15 cellular contexts compared by ENCODE assay signal in genomic region chr2:159119652-159120257, GRCh38.
DNase-seq lines count a peak whose midpoint lies in the region; ATAC-seq and TF ChIP-seq lines count a peak whose summit lies in the region.
"Had no signal": no experiment of that assay in that cellular context is flagged by ENCODE, and none has a peak within 500 bp of the region (broad histone marks: within the 10 kb centered on the region; RNA-seq: fewer than 3 reads in every experiment).

No MANE protein-coding gene starts in this region.

- 64% methylated on average over 8 of the region's 8 CpGs for WGBS in esophagus muscularis mucosa
- 77 to 79% methylated on average over 8 of the region's 8 CpGs for WGBS in aorta, 2 donors

- H3K27me3 ChIP-seq in esophagus muscularis mucosa (no peaks in the 10 kb centered on the region), lower lobe of right lung (ENCODE audit: low read depth) (no peaks in the 10 kb centered on the region), aorta (ENCODE audit: control insufficient read depth in 1 of 2, insufficient read depth in 2 of 2, low read length in 1 of 2) (no peaks in the 10 kb centered on the region), colonic mucosa (no peaks in the 10 kb centered on the region)

- intact Hi-C loops in esophagus muscularis mucosa (cut with DNase I) (loop anchor here (2.0 to 5.0 kb wide), 2 partner anchors 152 to 219 kb away; partner anchors contain the start of gene TANC1), lower lobe of right lung (cut with DNase I) (loop anchor here (5.0 kb wide), 1 partner anchor 217 kb away; no protein-coding TSS in a partner anchor), aorta (cut with DNase I) (loop anchor here (2.0 to 5.0 kb wide), 5 partner anchors 82 to 688 kb away; partner anchors contain the start of gene TANC1 (in 2 of the 2)), colonic mucosa (cut with DNase I) (loop anchor here (2.0 to 5.0 kb wide), 2 partner anchors 82 to 217 kb away; no protein-coding TSS in a partner anchor)

- DNase-seq in M059J (ENCODE audit: low read depth) = peak; percentile 39
- DNase-seq in esophagus muscularis mucosa (ENCODE audit: extremely low spot score) = no peak
- DNase-seq in lower lobe of right lung = no peak
- no peak for DNase-seq in aorta
- no peak for DNase-seq in omental fat pad (ENCODE audit: low spot score)
- DNase-seq in NCI-H2171 (lab: John Stamatoyannopoulos, UW) = no peak
- no peak for DNase-seq in colonic mucosa
- DNase-seq: activated CD4-positive, alpha-beta T cell treated with anti-CD3 and anti-CD28 coated beads, Interleukin-2, amount 10 ng/mL, durations not matched to agents 7 days and 5 days; activated T-cell treated with anti-CD3 and anti-CD28 coated beads, Interleukin-2, amount 50 U/mL, for 1 hour; EL; NCI-H187 treated with DMSO at 0.1 percent for 48 hours; NCI-H524 had no signal

- TF ChIP-seq POLR2A in esophagus muscularis mucosa (IDR thresholded peaks at IDR 0.05; ENCODE audit: low read depth) = no peak

- no peaks in the 10 kb centered on the region for H3K36me3 ChIP-seq in esophagus muscularis mucosa
- no peaks in the 10 kb centered on the region for H3K36me3 ChIP-seq in lower lobe of right lung
- H3K36me3 ChIP-seq in aorta (ENCODE audit: control insufficient read depth in 1 of 2, insufficient read depth in 2 of 2, low read length in 1 of 2) = peaks cover 0 to 2% of the 10 kb centered on the region in 2 donors
- H3K36me3 ChIP-seq in colonic mucosa = no peaks in the 10 kb centered on the region

- peak overlapping the region in 3 of 4 donors; percentile 3 to 50 (median 47) for H3K27ac ChIP-seq in esophagus muscularis mucosa (replicated peaks in 1 of 4)
- peak overlapping the region; percentile 22 for H3K27ac ChIP-seq in lower lobe of right lung
- no peak overlapping the region for H3K27ac ChIP-seq in aorta (ENCODE audit: low read depth in 1 of 2, low read length in 2 of 2)
- H3K27ac ChIP-seq in colonic mucosa = no peak overlapping the region
- H3K27ac ChIP-seq: epithelial cell of prostate, parathyroid adenoma had no signal

- ATAC-seq in lower lobe of right lung (no peak), aorta (ENCODE audit: low FRiP score) (peak; percentile 16), omental fat pad (ENCODE audit: low FRiP score) (no peak)
- ATAC-seq: Panc1 had no signal

- TF ChIP-seq EP300 in esophagus muscularis mucosa (IDR thresholded peaks at IDR 0.05) = no peak

- H3K9ac ChIP-seq in colonic mucosa (ENCODE audit: low read depth in 2 of 2, low read length in 2 of 2) = no peak overlapping the region
- H3K9ac ChIP-seq: parathyroid adenoma had no signal

- peaks cover 35 to 51% (median 39%) of the 10 kb centered on the region in 4 donors for H3K4me1 ChIP-seq in esophagus muscularis mucosa
- H3K4me1 ChIP-seq in lower lobe of right lung = peaks cover 33% of the 10 kb centered on the region
- H3K4me1 ChIP-seq in aorta (ENCODE audit: control insufficient read depth in 1 of 2, insufficient read depth in 2 of 2, low read length in 2 of 2) = peaks cover 0 to 8% of the 10 kb centered on the region in 2 donors
- peaks cover 14% of the 10 kb centered on the region for H3K4me1 ChIP-seq in colonic mucosa

- no peak for TF ChIP-seq CTCF in esophagus muscularis mucosa (IDR thresholded peaks at IDR 0.05)
- TF ChIP-seq CTCF in lower lobe of right lung (IDR thresholded peaks at IDR 0.05) = no peak
- no peak for TF ChIP-seq CTCF in omental fat pad (IDR thresholded peaks at IDR 0.05)
- TF ChIP-seq CTCF in colonic mucosa (IDR thresholded peaks at IDR 0.05) = no peak

- H3K4me3 ChIP-seq in esophagus muscularis mucosa = no peak overlapping the region
- no peak overlapping the region for H3K4me3 ChIP-seq in lower lobe of right lung
- H3K4me3 ChIP-seq in aorta (ENCODE audit: low read length in 2 of 2) = no peak overlapping the region
- no peak overlapping the region for H3K4me3 ChIP-seq in colonic mucosa

- H3K9me3 ChIP-seq in esophagus muscularis mucosa (no peaks in the 10 kb centered on the region), lower lobe of right lung (no peaks in the 10 kb centered on the region), aorta (ENCODE audit: control insufficient read depth, low read length) (no peaks in the 10 kb centered on the region), colonic mucosa (no peaks in the 10 kb centered on the region)

Comparison
In these comparisons a context has a peak if more than half of its experiments do, and no peak if none do; other contexts are left out.
1. H3K27ac ChIP-seq: peak in esophagus muscularis mucosa (3 of 4) and lower lobe of right lung (single experiment); none in aorta (0 of 2) and colonic mucosa (single experiment).